Comparison of ENCODE assay signal across 11 cellular contexts in genomic region chrX:153438522-153438921, GRCh38. TPM values are rescaled to one million over a fixed set of nuclear protein-coding genes. Genes with fewer than 3 reads are reported as not detected.
DNase-seq lines count a peak whose midpoint lies in the region; ATAC-seq and TF ChIP-seq lines count a peak whose summit lies in the region.
"Had no signal": no experiment of that assay in that cellular context is flagged by ENCODE, and none has a peak within 500 bp of the region (broad histone marks: within the 10 kb centered on the region; RNA-seq: fewer than 3 reads in every experiment).

No MANE protein-coding gene starts in this region.

- H3K36me3 Mint-ChIP-seq in chondrocyte (ENCODE audit: low read depth) = no peaks in the 10 kb centered on the region
- no peaks in the 10 kb centered on the region for H3K36me3 Mint-ChIP-seq in CD4-positive, alpha-beta T cell (ENCODE audit: low read depth)
- H3K36me3 Mint-ChIP-seq in activated CD4-positive, alpha-beta T cell treated with anti-CD3 and anti-CD28 coated beads for 36 hours (ENCODE audit: low read depth) = no peaks in the 10 kb centered on the region

- H3K27me3 Mint-ChIP-seq in chondrocyte (ENCODE audit: low read depth) = peaks cover 11% of the 10 kb centered on the region
- H3K27me3 Mint-ChIP-seq in CD4-positive, alpha-beta T cell = peaks cover 7% of the 10 kb centered on the region
- peaks cover 3% of the 10 kb centered on the region for H3K27me3 Mint-ChIP-seq in activated CD4-positive, alpha-beta T cell treated with anti-CD3 and anti-CD28 coated beads for 36 hours

- POLR2A ChIA-PET in CD4-positive, alpha-beta T cell (lab: Charles Lee) = no interaction called here
- POLR2A ChIA-PET in activated CD4-positive, alpha-beta T cell treated with anti-CD3 and anti-CD28 coated beads for 36 hours (lab: Charles Lee) = no interaction called here

- H3K4me1 Mint-ChIP-seq in chondrocyte (ENCODE audit: low read depth) = no peaks in the 10 kb centered on the region
- no peaks in the 10 kb centered on the region for H3K4me1 Mint-ChIP-seq in CD4-positive, alpha-beta T cell (ENCODE audit: low read depth)
- no peaks in the 10 kb centered on the region for H3K4me1 Mint-ChIP-seq in activated CD4-positive, alpha-beta T cell treated with anti-CD3 and anti-CD28 coated beads for 36 hours

- H3K9me3 ChIP-seq in CD4-positive, alpha-beta T cell (ENCODE audit: control insufficient read depth, low read length) = no peaks in the 10 kb centered on the region
- H3K9me3 ChIP-seq: BLaER1 had no signal

- no peaks in the 10 kb centered on the region for H3K27me3 ChIP-seq in CD4-positive, alpha-beta T cell (ENCODE audit: control insufficient read depth, insufficient read depth, low read length)

- H3K27ac ChIP-seq in CD4-positive, alpha-beta T cell (ENCODE audit: low read depth, low read length) = no peak overlapping the region
- H3K27ac ChIP-seq: BLaER1, SK-N-MC had no signal

- no peak for ATAC-seq in CD4-positive, alpha-beta T cell (ENCODE audit: poor library complexity)
- ATAC-seq in HG03025 (IDR thresholded peaks at IDR 0.05; ENCODE audit: low FRiP score, unreplicated experiment) = no peak
- no peak for ATAC-seq in activated CD4-positive, alpha-beta T cell treated with anti-CD3 and anti-CD28 coated beads for 36 hours

- TF ChIP-seq CTCF in chondrocyte (IDR thresholded peaks at IDR 0.05) = peak; percentile 75
- TF ChIP-seq CTCF in CD4-positive, alpha-beta T cell (IDR thresholded peaks at IDR 0.05) = no peak

- no peak overlapping the region for H3K4me3 Mint-ChIP-seq in chondrocyte (ENCODE audit: unreplicated experiment)
- H3K4me3 Mint-ChIP-seq in CD4-positive, alpha-beta T cell = no peak overlapping the region
- H3K4me3 Mint-ChIP-seq in activated CD4-positive, alpha-beta T cell treated with anti-CD3 and anti-CD28 coated beads for 36 hours = no peak overlapping the region

- no peaks in the 10 kb centered on the region for H3K9me3 Mint-ChIP-seq in chondrocyte (ENCODE audit: low read depth)
- no peaks in the 10 kb centered on the region for H3K9me3 Mint-ChIP-seq in CD4-positive, alpha-beta T cell
- H3K9me3 Mint-ChIP-seq in activated CD4-positive, alpha-beta T cell treated with anti-CD3 and anti-CD28 coated beads for 36 hours (ENCODE audit: low read depth) = no peaks in the 10 kb centered on the region

- CTCF ChIA-PET in CD4-positive, alpha-beta T cell (lab: Charles Lee) = no interaction called here
- CTCF ChIA-PET in activated CD4-positive, alpha-beta T cell treated with anti-CD3 and anti-CD28 coated beads for 36 hours (lab: Charles Lee) = interaction anchor here (0.8 kb wide), 1 partner anchor 56 kb away, joined by 3 read pairs; no protein-coding TSS in a partner anchor

- DNase-seq in NCI-H2107 treated with DMSO at 0.1 percent for 48 hours (lab: John Stamatoyannopoulos, UW; ENCODE audit: unreplicated experiment) (peak; percentile 65), NCI-H2107 (lab: John Stamatoyannopoulos, UW) (no peak), NCI-H146 (lab: John Stamatoyannopoulos, UW) (peak; percentile 44), chondrocyte (ENCODE audit: low spot score) (no peak), putamen (ENCODE audit: low spot score) (peak; percentile 7)
- DNase-seq in CD4-positive, alpha-beta T cell = no peak
- DNase-seq in activated CD4-positive, alpha-beta T cell treated with anti-CD3 and anti-CD28 coated beads for 36 hours = no peak
- DNase-seq: islet precursor cell had no signal

- intact Hi-C loops in CD4-positive, alpha-beta T cell (cut with DNase I, micrococcal nuclease) = no loop called here
- intact Hi-C loops in activated CD4-positive, alpha-beta T cell treated with anti-CD3 and anti-CD28 coated beads for 36 hours (cut with DNase I, micrococcal nuclease) = no loop called here

- no peak overlapping the region for H3K27ac Mint-ChIP-seq in chondrocyte (ENCODE audit: unreplicated experiment)
- no peak overlapping the region for H3K27ac Mint-ChIP-seq in CD4-positive, alpha-beta T cell
- no peak overlapping the region for H3K27ac Mint-ChIP-seq in activated CD4-positive, alpha-beta T cell treated with anti-CD3 and anti-CD28 coated beads for 36 hours

RNA-seq across cellular contexts. Expression of gene TREX2, which starts 7.3 kb away (rescaled TPM):
- total RNA-seq in chondrocyte = 0.80 to 1.6 TPM (median 1.6 TPM) in 3 replicates
- 1 to 10 TPM; 1.1 to 1.4 TPM for total RNA-seq in CD4-positive, alpha-beta T cell
- total RNA-seq in activated CD4-positive, alpha-beta T cell treated with anti-CD3 and anti-CD28 coated beads for 36 hours = 1 to 10 TPM in 1 of 2 experiments, under 1 TPM in 1; 0.91 to 1.1 TPM

RNA-seq across cellular contexts. Expression of gene ZFP92, which starts 27.2 kb away (rescaled TPM):
- total RNA-seq in chondrocyte = 0.10 to 1.6 TPM (median 1.5 TPM) in 3 replicates
- under 1 TPM; 0.08 to 0.11 TPM for total RNA-seq in CD4-positive, alpha-beta T cell
- total RNA-seq in activated CD4-positive, alpha-beta T cell treated with anti-CD3 and anti-CD28 coated beads for 36 hours = under 1 TPM; 0.98 TPM

RNA-seq across cellular contexts. Expression of gene HAUS7, which starts 31.9 kb away (rescaled TPM):
- total RNA-seq in chondrocyte = 31.3 to 43.6 TPM (median 32.3 TPM) in 3 replicates
- total RNA-seq in CD4-positive, alpha-beta T cell = 10 to 100 TPM; 24.4 to 25.6 TPM
- total RNA-seq in activated CD4-positive, alpha-beta T cell treated with anti-CD3 and anti-CD28 coated beads for 36 hours = 10 to 100 TPM; 41.9 to 70.0 TPM

RNA-seq across cellular contexts. Expression of gene PNMA6E, which starts 37.4 kb away (rescaled TPM):
- not detected in 3 replicates for total RNA-seq in chondrocyte
- not detected for total RNA-seq in CD4-positive, alpha-beta T cell
- not detected for total RNA-seq in activated CD4-positive, alpha-beta T cell treated with anti-CD3 and anti-CD28 coated beads for 36 hours

RNA-seq across cellular contexts. Expression of gene BGN, which starts 56.3 kb away (rescaled TPM):
- 1,195 to 2,668 TPM (median 2,632 TPM) in 3 replicates for total RNA-seq in chondrocyte
- total RNA-seq in CD4-positive, alpha-beta T cell = not detected
- total RNA-seq in activated CD4-positive, alpha-beta T cell treated with anti-CD3 and anti-CD28 coated beads for 36 hours = not detected

Comparison
In these comparisons a context has a peak if more than half of its experiments do, and no peak if none do; other contexts are left out.
1. DNase-seq: peak in NCI-H2107 treated with DMSO at 0.1 percent for 48 hours (single experiment), NCI-H146 (single experiment) and putamen (single experiment); none in NCI-H2107 (single experiment), chondrocyte (single experiment), CD4-positive, alpha-beta T cell (0 of 10) and activated CD4-positive, alpha-beta T cell treated with anti-CD3 and anti-CD28 coated beads for 36 hours (single experiment).